ENCODE assay signal across 8 cellular contexts in genomic region chr2:175004980-175005832, GRCh38. TPM values are rescaled to one million over a fixed set of nuclear protein-coding genes. Genes with fewer than 3 reads are reported as not detected.
DNase-seq lines count a peak whose midpoint lies in the region; ATAC-seq and TF ChIP-seq lines count a peak whose summit lies in the region.

CHN1 (minus strand) TSS chr2:175005381; CDS start chr2:175004912, 469 bp downstream.

- CTCF ChIA-PET in A673 (lab: Charles Lee), result no interaction called here

- ATAC-seq in GM18861 (IDR thresholded peaks at IDR 0.05; ENCODE audit: unreplicated experiment), result peak; percentile 65
- peak; percentile 75 for ATAC-seq in HG03139 (IDR thresholded peaks at IDR 0.05; ENCODE audit: unreplicated experiment)

- intact Hi-C loops in A673 (cut with micrococcal nuclease; ENCODE audit: unreplicated experiment), result loop anchor here (10.0 kb wide), 1 partner anchor 1090 kb away; the partner anchor contains the start of genes HOXD12 and HOXD13

- no TSS peak for BruUV-seq in A673 (replicated peaks; lab: Mats Ljungman, UMichigan)

- POLR2A ChIA-PET in A673 (lab: Charles Lee; ENCODE audit: low non-redundant PET), result interaction anchor here (0.7 kb wide), 1 partner anchor 993 kb away, joined by 11 read pairs; no protein-coding TSS in a partner anchor

- H3K27ac ChIP-seq in A673 (ENCODE audit: low read depth, low read length, poor library complexity, severe bottlenecking), result no peak within 1 kb of the TSS

- DNase-seq in A673 (ENCODE audit: low spot score) (peak; percentile 83), NCI-H69 (lab: John Stamatoyannopoulos, UW) (peak; percentile 95), epithelial cell of proximal tubule (ENCODE audit: low read depth) (no peak), mucosa of gallbladder (ENCODE audit: low spot score) (peak; percentile 59)
- DNase-seq in activated CD8-positive, alpha-beta memory T cell treated with anti-CD3 and anti-CD28 coated beads, Interleukin-2, amount 50 U/mL, for 48 hours, result peak; percentile 82
- peak; percentile 9 to 23 for DNase-seq in stimulated activated CD8-positive, alpha-beta memory T cell treated with anti-CD3 and anti-CD28 coated beads, Interleukin-4, amount 100 ng/mL, for 1 hour (ENCODE audit: low read depth in 2 of 2, low spot score in 1 of 2)

- peaks cover 67% of the 10 kb centered on the region for H3K27me3 ChIP-seq in A673 (replicated peaks; ENCODE audit: insufficient read depth, low read depth, low read length, poor library complexity)

- H3K9me3 ChIP-seq in A673 (ENCODE audit: low read depth, low read length, poor library complexity, severe bottlenecking), result no peaks in the 10 kb centered on the region

- H3K36me3 ChIP-seq in A673 (ENCODE audit: insufficient read depth, low read length, poor library complexity, severe bottlenecking), result no peaks in the 10 kb centered on the region

- peaks cover 2% of the 10 kb centered on the region for H3K4me1 ChIP-seq in A673 (ENCODE audit: insufficient read depth, low read length, poor library complexity, severe bottlenecking)

- TF ChIP-seq CTCF in A673 (conservative IDR thresholded peaks at IDR 0.05; ENCODE audit: low read depth, low read length) (no peak), epithelial cell of proximal tubule (conservative IDR thresholded peaks at IDR 0.05; ENCODE audit: low read depth, low read length) (no peak)

- H3K4me3 ChIP-seq in A673 (ENCODE audit: low read depth, low read length, poor library complexity, severe bottlenecking) (peak within 1 kb of the TSS; percentile 46), epithelial cell of proximal tubule (ENCODE audit: low read depth, low read length) (peak within 1 kb of the TSS; percentile 62)

RNA-seq across cellular contexts. Expression of gene CHN1, which starts in this region (rescaled TPM):
- total RNA-seq in A673 (2021) (11.3 and 19.1 TPM in 2 replicates), epithelial cell of proximal tubule (12.2 and 22.5 TPM in 2 replicates), mucosa of gallbladder (15.3 TPM)
